Comparison of ENCODE assay signal across 8 cellular contexts in genomic region chr1:26169669-26170471, GRCh38. TPM values are rescaled to one million over a fixed set of nuclear protein-coding genes. Genes with fewer than 3 reads are reported as not detected.
DNase-seq lines count a peak whose midpoint lies in the region; ATAC-seq, FAIRE-seq and TF ChIP-seq lines count a peak whose summit lies in the region.

Gene ZNF593, plus strand, starts transcription at chr1:26169908. Its CDS starts 76 bp downstream, at chr1:26169984.

- ATAC-seq in HG02763 (IDR thresholded peaks at IDR 0.05; ENCODE audit: unreplicated experiment), result peak; percentile 80
- peak; percentile 96 for ATAC-seq in left ventricle myocardium superior

- FAIRE-seq in GM12892 (lab: Jason Lieb, UNC), result peak; percentile 100
- FAIRE-seq in urothelium cell line (lab: Jason Lieb, UNC), result peak; percentile 87

- intact Hi-C loops in left ventricle myocardium superior (cut with micrococcal nuclease), result loop anchor here (10.0 kb wide), 1 partner anchor 65 kb away; no protein-coding TSS in a partner anchor

- DNase-seq in GM12892 (ENCODE audit: insufficient read length), result peak; percentile 100
- peak; percentile 39 for DNase-seq in NCI-H1436 treated with DMSO at 0.1 percent for 48 hours (lab: John Stamatoyannopoulos, UW)
- peak; percentile 67 to 89 (median 76) for DNase-seq in T-helper 2 cell
- peak; percentile 96 for DNase-seq in left ventricle myocardium superior
- peak; percentile 74 for DNase-seq in pulmonary artery endothelial cell (ENCODE audit: low read depth, low spot score)
- peak; percentile 99 for DNase-seq in urothelium cell line (ENCODE audit: low spot score)

- peak within 1 kb of the TSS; percentile 77 for H3K27ac ChIP-seq in angular gyrus (ENCODE audit: low read depth, low read length)

- TF ChIP-seq POLR2A in GM12892 (IDR thresholded peaks at IDR 0.05; ENCODE audit: low read depth, low read length), result peak; percentile 84

RNA-seq across cellular contexts. Expression of gene ZNF593, which starts in this region (rescaled TPM):
- polyA plus RNA-seq in GM12892 (2012; ENCODE audit: missing spikeins), result 15.1 TPM
- total RNA-seq in left ventricle myocardium superior (11.6 TPM), pulmonary artery endothelial cell (32.4 and 43.9 TPM in 2 replicates)

Comparison
In these comparisons a context has a peak if more than half of its experiments do, and no peak if none do; other contexts are left out.
1. Peak in every context shown above with its lines: DNase-seq, ATAC-seq and H3K27ac ChIP-seq.
2. DNase-seq: peak in every context shown above with its lines; median percentile 100 in GM12892; 99 in urothelium cell line; 96 in left ventricle myocardium superior; 76 in T-helper 2 cell; 74 in pulmonary artery endothelial cell; 39 in NCI-H1436 treated with DMSO at 0.1 percent for 48 hours.